Comparison of ENCODE assay signal across 21 cellular contexts in the genomic region with DNA sequence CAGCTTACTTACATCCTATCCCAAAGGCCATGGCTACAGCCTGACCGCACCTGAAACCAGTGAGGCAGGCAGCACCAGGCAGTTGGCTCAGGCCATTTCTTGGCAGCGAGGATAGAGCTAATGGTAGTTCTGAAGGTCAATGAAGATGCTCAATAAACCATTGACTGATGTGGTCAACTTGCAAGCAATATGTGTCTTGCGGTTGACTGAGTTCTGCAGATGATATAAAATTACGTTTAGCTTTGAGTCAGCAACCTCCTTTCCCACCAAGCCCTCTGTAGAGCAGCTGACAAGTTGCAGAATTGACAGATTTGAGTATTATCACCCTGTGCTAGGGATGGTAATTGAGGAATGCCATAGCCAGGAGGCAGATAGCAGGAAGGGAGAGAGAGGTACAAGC.
DNase-seq lines count a peak whose midpoint lies in the region; ATAC-seq, FAIRE-seq and TF ChIP-seq lines count a peak whose summit lies in the region.
"Had no signal": no experiment of that assay in that cellular context is flagged by ENCODE, and none has a peak within 500 bp of the region (broad histone marks: within the 10 kb centered on the region; RNA-seq: fewer than 3 reads in every experiment).

No MANE protein-coding gene starts in this region.

- ATAC-seq in GM18520 (IDR thresholded peaks at IDR 0.05; ENCODE audit: unreplicated experiment) (peak; percentile 83), GM21381 (IDR thresholded peaks at IDR 0.05; ENCODE audit: unreplicated experiment) (peak; percentile 81), HG03060 (IDR thresholded peaks at IDR 0.05; ENCODE audit: low read depth, unreplicated experiment) (peak; percentile 70), T-helper 17 cell (no peak)

- H3K4me2 ChIP-seq in neural progenitor cell = no peak overlapping the region

- H3K4me3 Mint-ChIP-seq in T-helper 17 cell (no peak overlapping the region), neural progenitor cell (no peak overlapping the region)
- H3K4me3 Mint-ChIP-seq: CD4-positive, CD25-positive, alpha-beta regulatory T cell had no signal

- H3K9me3 ChIP-seq in T-helper 17 cell (ENCODE audit: control insufficient read depth, low read length, poor library complexity, severe bottlenecking) (no peaks in the 10 kb centered on the region), neural progenitor cell (ENCODE audit: low read depth) (no peaks in the 10 kb centered on the region)

- no peaks in the 10 kb centered on the region for H3K79me2 ChIP-seq in neural progenitor cell (ENCODE audit: low read depth)

- FAIRE-seq in RCC 7860 (lab: Jason Lieb, UNC) = peak; percentile 24

- no peaks in the 10 kb centered on the region for H3F3A ChIP-seq in neural progenitor cell (ENCODE audit: low read depth)

- H3K27ac Mint-ChIP-seq in T-helper 17 cell = no peak overlapping the region
- H3K27ac Mint-ChIP-seq in neural progenitor cell = no peak overlapping the region
- H3K27ac Mint-ChIP-seq: CD4-positive, CD25-positive, alpha-beta regulatory T cell had no signal

- H3K27me3 ChIP-seq in neural progenitor cell = no peaks in the 10 kb centered on the region

- no peaks in the 10 kb centered on the region for H3K36me3 Mint-ChIP-seq in T-helper 17 cell (ENCODE audit: low read depth)
- no peaks in the 10 kb centered on the region for H3K36me3 Mint-ChIP-seq in neural progenitor cell
- H3K36me3 Mint-ChIP-seq: CD4-positive, CD25-positive, alpha-beta regulatory T cell had no signal

- H3K4me1 Mint-ChIP-seq in T-helper 17 cell (no peaks in the 10 kb centered on the region), neural progenitor cell (peaks cover 15% of the 10 kb centered on the region)
- H3K4me1 Mint-ChIP-seq: CD4-positive, CD25-positive, alpha-beta regulatory T cell had no signal

- no peak overlapping the region for H3K27ac ChIP-seq in neural progenitor cell

- H3K9me3 Mint-ChIP-seq in neural progenitor cell = no peaks in the 10 kb centered on the region

- TF ChIP-seq CTCF in neural progenitor cell (IDR thresholded peaks at IDR 0.05) = no peak

- no peak overlapping the region for H3K9ac ChIP-seq in neural progenitor cell

- no peaks in the 10 kb centered on the region for H3K36me3 ChIP-seq in neural progenitor cell

- H2AFZ ChIP-seq in neural progenitor cell (replicated peaks) = no peak overlapping the region

- no peak overlapping the region for H3K4me3 ChIP-seq in neural progenitor cell
- H3K4me3 ChIP-seq: lung had no signal

- H3K27me3 Mint-ChIP-seq in T-helper 17 cell = peaks cover 19% of the 10 kb centered on the region
- no peaks in the 10 kb centered on the region for H3K27me3 Mint-ChIP-seq in neural progenitor cell (ENCODE audit: insufficient read depth, low read depth)
- H3K27me3 Mint-ChIP-seq: CD4-positive, CD25-positive, alpha-beta regulatory T cell had no signal

- DNase-seq in RCC 7860 (ENCODE audit: low spot score) (peak; percentile 46), T-helper 17 cell (no peak), neural progenitor cell (ENCODE audit: low spot score) (no peak), NCI-H1092 treated with DMSO at 0.1 percent for 48 hours (lab: John Stamatoyannopoulos, UW) (no peak), DMS53 treated with DMSO at 0.1 percent for 48 hours (lab: John Stamatoyannopoulos, UW; ENCODE audit: unreplicated experiment) (no peak)
- DNase-seq: activated CD4-positive, alpha-beta T cell treated with anti-CD3 and anti-CD28 coated beads for 4 hours; activated CD8-positive, alpha-beta memory T cell treated with anti-CD3 and anti-CD28 coated beads, Interleukin-2, amount 50 U/mL, for 48 hours; activated gamma-delta T cell; CD4-positive, CD25-positive, alpha-beta regulatory T cell; dermis blood vessel endothelial cell; DMS153; NCI-H1417 treated with DMSO at 0.1 percent for 48 hours; NCI-H69; occipital lobe; OCI-M1; retina; SHP77 had no signal

- no peaks in the 10 kb centered on the region for H4K20me1 ChIP-seq in neural progenitor cell (ENCODE audit: low read depth)

- H3K4me1 ChIP-seq in neural progenitor cell = no peaks in the 10 kb centered on the region
